Comparison of ENCODE assay signal across 8 cellular contexts in genomic region chr14:60649815-60650381, GRCh38. TPM values are rescaled to one million over a fixed set of nuclear protein-coding genes. Genes with fewer than 3 reads are reported as not detected.
A peak's percentile ranks its signal among the peaks of the same experiment; 100 is the strongest.
DNase-seq lines count a peak whose midpoint lies in the region; ATAC-seq and TF ChIP-seq lines count a peak whose summit lies in the region.

No MANE protein-coding gene starts in this region.

- TF ChIP-seq CTCF in 22Rv1 (IDR thresholded peaks at IDR 0.05), result no peak
- TF ChIP-seq CTCF in type B pancreatic cell (conservative IDR thresholded peaks at IDR 0.05), result no peak

- H3K4me3 ChIP-seq in HAP-1, result peak overlapping the region; percentile 54
- H3K4me3 ChIP-seq in iPS DF 6.9 (ENCODE audit: low read length), result peak overlapping the region; percentile 11; the same call in 1 of the 2 replicates

- peak overlapping the region; percentile 94 for H3K4me3 Mint-ChIP-seq in type B pancreatic cell

- peaks cover 38% of the 10 kb centered on the region for H3K4me1 Mint-ChIP-seq in type B pancreatic cell (ENCODE audit: unreplicated experiment)

- in situ Hi-C loops in HAP-1 (cut with MboI; ENCODE audit: low sequenced_read_pairs), result loop anchor here (10.0 to 25.0 kb wide), 2 partner anchors 75 to 337 kb away; partner anchors contain the start of genes SIX4, SLC38A6 and TRMT5

- peaks cover 17% of the 10 kb centered on the region for H3K4me1 ChIP-seq in HAP-1
- H3K4me1 ChIP-seq in iPS DF 6.9 (ENCODE audit: control insufficient read depth, insufficient read depth, low read length), result peaks cover 6% of the 10 kb centered on the region

- ATAC-seq in GM19452 (IDR thresholded peaks at IDR 0.05; ENCODE audit: unreplicated experiment), result no peak

- DNase-seq in HAP-1 (ENCODE audit: low spot score in 2 of 2) (peak in 1 of 2 experiments; percentile 54), SW480 (ENCODE audit: low spot score) (peak; percentile 68), iPS DF 6.9 (ENCODE audit: low read depth, low spot score) (no peak), type B pancreatic cell (ENCODE audit: extremely low spot score, unreplicated experiment) (no peak), NOMO-1 treated with dmso at 0.1 percent for 144 hours (lab: John Stamatoyannopoulos, UW; ENCODE audit: unreplicated experiment) (no peak)
- DNase-seq in effector CD4-positive, alpha-beta T cell, result no peak

- peaks cover 94% of the 10 kb centered on the region for H3K27me3 Mint-ChIP-seq in type B pancreatic cell

- peaks cover 3% of the 10 kb centered on the region for H3K36me3 Mint-ChIP-seq in type B pancreatic cell

- H3K9me3 ChIP-seq in HAP-1 (no peaks in the 10 kb centered on the region), iPS DF 6.9 (ENCODE audit: control insufficient read depth, insufficient read depth, low read length) (no peaks in the 10 kb centered on the region)

- no peaks in the 10 kb centered on the region for H3K9me3 Mint-ChIP-seq in type B pancreatic cell

- H3K36me3 ChIP-seq in HAP-1 (replicated peaks), result peaks cover 3% of the 10 kb centered on the region; the same call in 1 of the 2 replicates
- no peaks in the 10 kb centered on the region for H3K36me3 ChIP-seq in iPS DF 6.9 (ENCODE audit: control insufficient read depth, insufficient read depth, low read length)

- H3K27ac ChIP-seq in 22Rv1 (peak overlapping the region; percentile 55; the same call in 1 of the 2 replicates), iPS DF 6.9 (ENCODE audit: low read length) (no peak overlapping the region)

- H3K27ac Mint-ChIP-seq in type B pancreatic cell, result peak overlapping the region; percentile 50

- H3K27me3 ChIP-seq in HAP-1 (ENCODE audit: low read depth), result no peaks in the 10 kb centered on the region
- peaks cover 79% of the 10 kb centered on the region for H3K27me3 ChIP-seq in iPS DF 6.9 (ENCODE audit: control insufficient read depth, insufficient read depth, low read length)

- no CpG with 5 or more reads among the region's 18 CpGs for WGBS in iPS DF 6.9 (ENCODE audit: insufficient coverage, insufficient read length)

RNA-seq across cellular contexts. Expression of gene SIX1, which starts 0.6 kb away (rescaled TPM):
- 1.00 and 32.6 TPM in 2 replicates for total RNA-seq in type B pancreatic cell (ENCODE audit: low replicate concordance)
